ENCODE assay signal across 14 cellular contexts in the genomic region with DNA sequence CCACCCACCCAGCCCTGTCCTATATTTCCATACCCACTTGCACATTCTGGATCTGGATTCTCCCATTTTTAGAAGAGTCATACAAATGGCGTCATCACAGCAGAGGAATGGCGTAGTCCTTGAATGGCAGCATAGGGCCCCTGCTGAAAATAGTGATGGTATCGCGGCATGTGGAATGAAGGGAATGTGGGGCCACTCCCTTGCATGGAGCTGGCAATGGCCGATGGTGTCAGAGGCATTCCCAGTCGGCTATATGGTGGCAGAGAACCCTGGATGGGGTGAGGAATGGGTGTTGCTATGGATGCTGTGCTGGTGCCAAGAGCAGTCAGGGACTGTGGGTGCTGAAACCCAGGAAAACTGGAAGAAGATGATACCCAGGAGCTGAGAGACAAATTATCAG. TPM values are rescaled to one million over a fixed set of nuclear protein-coding genes. Genes with fewer than 3 reads are reported as not detected.
"Had no signal": no experiment of that assay in that cellular context is flagged by ENCODE, and none has a peak within 500 bp of the region (broad histone marks: within the 10 kb centered on the region; RNA-seq: fewer than 3 reads in every experiment).

No MANE protein-coding gene starts in this region.

RNA-seq across cellular contexts. Expression of a gene that starts 51.5 kb away (rescaled TPM):
- total RNA-seq: naive thymus-derived CD8-positive, alpha-beta T cell; natural killer cell treated with Interleukin-12 subunit alpha and Interleukin-12 subunit beta and Interleukin-15 and Interleukin-18, amount 100 ng/mL, for 72 hours; occipital lobe; osteoblast; progenitor cell of endocrine pancreas; psoas muscle; sciatic nerve; spleen; suprapubic skin; transverse colon; ureter had no signal
- polyA plus RNA-seq: naive thymus-derived CD8-positive, alpha-beta T cell; neural cell; ovary; psoas muscle; spleen; thymus had no signal
